8 cellular contexts compared by ENCODE assay signal in genomic region chr20:17680128-17680835, GRCh38. TPM values are rescaled to one million over a fixed set of nuclear protein-coding genes. Genes with fewer than 3 reads are reported as not detected.
DNase-seq lines count a peak whose midpoint lies in the region; ATAC-seq and TF ChIP-seq lines count a peak whose summit lies in the region.

No MANE protein-coding gene starts in this region.

- H3K9me3 Mint-ChIP-seq in activated CD8-positive, alpha-beta memory T cell treated with anti-CD3 and anti-CD28 coated beads, Interleukin-2, amount 10 ng/mL, durations not matched to agents 7 days and 5 days (ENCODE audit: low read depth) = no peaks in the 10 kb centered on the region

- DNase-seq in activated CD8-positive, alpha-beta memory T cell treated with anti-CD3 and anti-CD28 coated beads, Interleukin-2, amount 10 ng/mL, durations not matched to agents 7 days and 5 days = no peak
- no peak for DNase-seq in activated CD8-positive, alpha-beta memory T cell treated with anti-CD3 and anti-CD28 coated beads, Interleukin-2, amount 50 U/mL, for 48 hours
- no peak for DNase-seq in NT2/D1 (ENCODE audit: low read depth, low spot score)
- DNase-seq in caudate nucleus (lab: John Stamatoyannopoulos, UW) = peak in 4 of 61 donors; percentile 5 to 55 (median 34)
- peak; percentile 63 to 81 for DNase-seq in left lung
- DNase-seq in thoracic aorta (ENCODE audit: low spot score) = no peak
- DNase-seq in NCI-H446 treated with DMSO at 0.1 percent for 48 hours (lab: John Stamatoyannopoulos, UW) = no peak

- intact Hi-C loops in left lung (cut with DNase I) = loop anchor here in 1 of 2 donors (10.0 kb wide), 1 partner anchor 145 kb away; no protein-coding TSS in a partner anchor

- no peak for ATAC-seq in activated CD8-positive, alpha-beta memory T cell treated with anti-CD3 and anti-CD28 coated beads, Interleukin-2, amount 10 ng/mL, durations not matched to agents 7 days and 5 days
- ATAC-seq in left lung (peak; percentile 11), thoracic aorta (ENCODE audit: insufficient number of reproducible peaks, low FRiP score, low read depth) (no peak), HG03097 (IDR thresholded peaks at IDR 0.05; ENCODE audit: low FRiP score, unreplicated experiment) (no peak)

- H3K27me3 Mint-ChIP-seq in activated CD8-positive, alpha-beta memory T cell treated with anti-CD3 and anti-CD28 coated beads, Interleukin-2, amount 10 ng/mL, durations not matched to agents 7 days and 5 days = peaks cover 21% of the 10 kb centered on the region

- TF ChIP-seq CTCF in left lung (IDR thresholded peaks at IDR 0.05) (no peak), thoracic aorta (IDR thresholded peaks at IDR 0.05) (no peak)

- H3K4me3 Mint-ChIP-seq in activated CD8-positive, alpha-beta memory T cell treated with anti-CD3 and anti-CD28 coated beads, Interleukin-2, amount 10 ng/mL, durations not matched to agents 7 days and 5 days = peak overlapping the region; percentile 74

- H3K4me1 Mint-ChIP-seq in activated CD8-positive, alpha-beta memory T cell treated with anti-CD3 and anti-CD28 coated beads, Interleukin-2, amount 10 ng/mL, durations not matched to agents 7 days and 5 days = peaks cover 24% of the 10 kb centered on the region

- H3K27ac ChIP-seq in caudate nucleus (ENCODE audit: low read depth, low read length) (peak overlapping the region; percentile 89), left lung (peak overlapping the region; percentile 94 to 97), thoracic aorta (peak overlapping the region; percentile 91 to 96)

- H3K4me3 ChIP-seq in NT2/D1 (ENCODE audit: insufficient read length, low read depth) (peak overlapping the region; percentile 75), left lung (peak overlapping the region; percentile 62 to 73), thoracic aorta (peak overlapping the region; percentile 77)

- no peaks in the 10 kb centered on the region for H3K9me3 ChIP-seq in NT2/D1 (ENCODE audit: insufficient read depth, low read length)
- H3K9me3 ChIP-seq in left lung = no peaks in the 10 kb centered on the region
- H3K9me3 ChIP-seq in thoracic aorta = no peaks in the 10 kb centered on the region

- H3K36me3 Mint-ChIP-seq in activated CD8-positive, alpha-beta memory T cell treated with anti-CD3 and anti-CD28 coated beads, Interleukin-2, amount 10 ng/mL, durations not matched to agents 7 days and 5 days = peaks cover 6% of the 10 kb centered on the region

- H3K27me3 ChIP-seq in NT2/D1 (ENCODE audit: insufficient read depth, insufficient read length) = no peaks in the 10 kb centered on the region
- H3K27me3 ChIP-seq in left lung = no peaks in the 10 kb centered on the region
- no peaks in the 10 kb centered on the region for H3K27me3 ChIP-seq in thoracic aorta (replicated peaks; ENCODE audit: insufficient read depth)

- CTCF ChIA-PET in activated CD8-positive, alpha-beta memory T cell treated with anti-CD3 and anti-CD28 coated beads, Interleukin-2, amount 10 ng/mL, durations not matched to agents 7 days and 5 days (lab: Charles Lee) = interaction anchor here (1.0 to 3.8 kb wide), 8 partner anchors 8 to 259 kb away, joined by 3 to 37 read pairs (median 9); no protein-coding TSS in a partner anchor

- peak overlapping the region; percentile 88 for H3K9ac ChIP-seq in NT2/D1 (ENCODE audit: insufficient read length, low read depth)

- H3K4me1 ChIP-seq in NT2/D1 (ENCODE audit: insufficient read depth, insufficient read length) (peaks cover 12% of the 10 kb centered on the region), left lung (peaks cover 10 to 53% of the 10 kb centered on the region in 2 donors), thoracic aorta (ENCODE audit: control insufficient read depth in 1 of 2, low read depth in 2 of 2) (peaks cover 18 to 44% of the 10 kb centered on the region in 2 donors)

- H3K27ac Mint-ChIP-seq in activated CD8-positive, alpha-beta memory T cell treated with anti-CD3 and anti-CD28 coated beads, Interleukin-2, amount 10 ng/mL, durations not matched to agents 7 days and 5 days = peak overlapping the region; percentile 68

- H3K36me3 ChIP-seq in NT2/D1 (ENCODE audit: insufficient read depth, insufficient read length, low read length) (peaks cover 51% of the 10 kb centered on the region), left lung (peaks cover 0 to 32% of the 10 kb centered on the region in 2 donors), thoracic aorta (peaks cover 4% of the 10 kb centered on the region)

RNA-seq across cellular contexts. Expression of gene RRBP1, which starts 1.8 kb away (rescaled TPM):
- total RNA-seq in activated CD8-positive, alpha-beta memory T cell treated with anti-CD3 and anti-CD28 coated beads, Interleukin-2, amount 10 ng/mL, durations not matched to agents 7 days and 5 days = 10 to 100 TPM; 55.7 to 59.6 TPM
- total RNA-seq in left lung (100 to 1,000 TPM; 201 to 263 TPM), thoracic aorta (100 to 1,000 TPM; 113 to 163 TPM)

RNA-seq across cellular contexts. Expression of gene BANF2, which starts 19.5 kb away (rescaled TPM):
- not detected for total RNA-seq in activated CD8-positive, alpha-beta memory T cell treated with anti-CD3 and anti-CD28 coated beads, Interleukin-2, amount 10 ng/mL, durations not matched to agents 7 days and 5 days
- total RNA-seq in left lung (not detected), thoracic aorta (not detected)

Comparison
In these comparisons a context has a peak if more than half of its experiments do, and no peak if none do; other contexts are left out.
1. DNase-seq: peak in left lung (2 of 2); none in activated CD8-positive, alpha-beta memory T cell treated with anti-CD3 and anti-CD28 coated beads, Interleukin-2, amount 10 ng/mL, durations not matched to agents 7 days and 5 days (single experiment), activated CD8-positive, alpha-beta memory T cell treated with anti-CD3 and anti-CD28 coated beads, Interleukin-2, amount 50 U/mL, for 48 hours (single experiment), NT2/D1 (single experiment), thoracic aorta (single experiment) and NCI-H446 treated with DMSO at 0.1 percent for 48 hours (single experiment).
2. Peak in every context shown above with its lines, with median percentiles within 50 percentile points of each other: H3K4me3 ChIP-seq and H3K27ac ChIP-seq.